31 cellular contexts compared by ENCODE assay signal in genomic region chr5:51181495-51181894, GRCh38.
"Had no signal": no experiment of that assay in that cellular context is flagged by ENCODE, and none has a peak within 500 bp of the region (broad histone marks: within the 10 kb centered on the region; RNA-seq: fewer than 3 reads in every experiment).

No MANE protein-coding gene starts in this region.

- H3K27me3 ChIP-seq: ascending aorta, cardiac muscle cell, colonic mucosa, pancreas, right atrium auricular region, thyroid gland, upper lobe of left lung had no signal

- H3K4me2 ChIP-seq: smooth muscle cell had no signal

- DNase-seq: activated CD4-positive, alpha-beta memory T cell treated with anti-CD3 and anti-CD28 coated beads for 36 hours; activated CD4-positive, alpha-beta T cell treated with anti-CD3 and anti-CD28 coated beads, Interleukin-2, amount 10 ng/mL, durations not matched to agents 24 days and 14 days; activated CD4-positive, CD25-positive, alpha-beta regulatory T cell treated with anti-CD3 and anti-CD28 coated beads, Interleukin-2, amount 50 U/mL, for 72 hours; activated CD8-positive, alpha-beta memory T cell treated with anti-CD3 and anti-CD28 coated beads, Interleukin-2, amount 50 U/mL, for 4 hours; activated effector memory CD4-positive, alpha-beta T cell treated with anti-CD3 and anti-CD28 coated beads, Interleukin-2, amount 50 U/mL, for 16 hours; activated naive CD4-positive, alpha-beta T cell treated with anti-CD3 and anti-CD28 coated beads for 36 hours; activated naive CD8-positive, alpha-beta T cell treated with anti-CD3 and anti-CD28 coated beads, Interleukin-2, amount 10 ng/mL, durations not matched to agents 7 days and 5 days; activated T-cell treated with anti-CD3 and anti-CD28 coated beads, Interleukin-2, amount 50 U/mL, for 1 hour; cerebellar nuclear complex; colonic mucosa; dorsolateral prefrontal cortex; effector memory CD4-positive, alpha-beta T cell; islet precursor cell; left ventricle myocardium superior; midbrain; naive thymus-derived CD4-positive, alpha-beta T cell; pancreas; stimulated activated CD4-positive, alpha-beta T cell treated with anti-CD3 and anti-CD28 coated beads, Interleukin-1b, Interleukin-23, amount 100 ng/mL, for 48 hours; stimulated activated CD4-positive, alpha-beta T cell treated with anti-CD3 and anti-CD28 coated beads, Interleukin-4, amount 100 ng/mL, for 4 hours; stimulated activated CD8-positive, alpha-beta memory T cell treated with anti-CD3 and anti-CD28 coated beads, Interleukin-4, amount 100 ng/mL, for 48 hours; stimulated activated naive CD8-positive, alpha-beta T cell treated with anti-CD3 and anti-CD28 coated beads, Interleukin-15, amount 100 ng/mL, for 72 hours; substantia nigra; T1000; thyroid gland; upper lobe of left lung; WERI-Rb-1 had no signal

- H3K4me3 ChIP-seq: ascending aorta, cardiac muscle cell, colonic mucosa, dorsolateral prefrontal cortex, pancreas, right atrium auricular region, smooth muscle cell, thyroid gland, upper lobe of left lung had no signal

- H3K4me1 ChIP-seq: ascending aorta, colonic mucosa, pancreas, right atrium auricular region, thyroid gland, upper lobe of left lung had no signal

- H3K27ac ChIP-seq: ascending aorta, cardiac muscle cell, colonic mucosa, dorsolateral prefrontal cortex, pancreas, right atrium auricular region, thyroid gland, upper lobe of left lung, WERI-Rb-1 had no signal

- H3K36me3 ChIP-seq: ascending aorta, cardiac muscle cell, colonic mucosa, pancreas, right atrium auricular region, thyroid gland, upper lobe of left lung, WERI-Rb-1 had no signal

- ATAC-seq: left ventricle myocardium superior; naive thymus-derived CD4-positive, alpha-beta T cell; pancreas; stimulated activated memory B cell treated with anti-CD40 and anti-IgM and Interleukin-4, amounts not matched to agents 10 μg/mL and 1 μg/mL and 100 μg/mL, for 72 hours; stimulated activated naive CD8-positive, alpha-beta T cell treated with anti-CD3 and anti-CD28 coated beads, Interleukin-15, amount 100 ng/mL, for 72 hours had no signal
